Comparison of ENCODE assay signal across 27 cellular contexts in the genomic region with DNA sequence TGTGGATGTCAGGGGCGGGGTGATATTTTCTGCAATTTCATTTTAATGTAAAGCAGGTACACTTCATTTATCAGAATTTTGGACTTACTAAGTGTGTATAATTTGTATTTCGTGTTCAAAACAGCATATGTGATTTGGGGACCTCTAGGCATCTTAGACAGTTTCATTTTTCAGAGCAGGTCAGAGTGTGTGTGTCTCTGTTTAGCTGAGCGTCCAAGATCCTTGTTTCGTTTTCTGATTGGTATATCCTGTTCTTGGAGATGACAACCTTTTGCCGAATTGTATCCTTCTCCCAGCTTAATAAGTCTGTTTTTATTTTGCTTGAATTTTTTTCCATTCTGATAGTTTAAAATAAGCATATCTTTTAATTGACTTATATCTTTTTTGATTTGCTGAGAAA.
"Had no signal": no experiment of that assay in that cellular context is flagged by ENCODE, and none has a peak within 500 bp of the region (broad histone marks: within the 10 kb centered on the region; RNA-seq: fewer than 3 reads in every experiment).

No MANE protein-coding gene starts in this region.

- H3K36me3 Mint-ChIP-seq: activated naive CD4-positive, alpha-beta T cell treated with anti-CD3 and anti-CD28 coated beads, Interleukin-2, amount 50 U/mL, for 24 hours; activated naive CD8-positive, alpha-beta T cell treated with anti-CD3 and anti-CD28 coated beads, Interleukin-2, amount 10 ng/mL, durations not matched to agents 7 days and 5 days had no signal

- H3K9me3 Mint-ChIP-seq: activated CD4-positive, alpha-beta T cell treated with anti-CD3 and anti-CD28 coated beads, Interleukin-2, amount 10 ng/mL, durations not matched to agents 24 days and 14 days; activated CD8-positive, alpha-beta T cell treated with anti-CD3 and anti-CD28 coated beads for 36 hours; activated naive CD4-positive, alpha-beta T cell treated with anti-CD3 and anti-CD28 coated beads, Interleukin-2, amount 50 U/mL, for 24 hours had no signal

- H3K27ac ChIP-seq: ascending aorta, cardiac muscle cell, SK-N-MC had no signal

- H3K27ac Mint-ChIP-seq: activated CD4-positive, alpha-beta T cell treated with anti-CD3 and anti-CD28 coated beads, Interleukin-2, amount 10 ng/mL, durations not matched to agents 24 days and 14 days; activated CD8-positive, alpha-beta T cell treated with anti-CD3 and anti-CD28 coated beads for 36 hours; activated naive CD4-positive, alpha-beta T cell treated with anti-CD3 and anti-CD28 coated beads, Interleukin-2, amount 50 U/mL, for 24 hours; activated naive CD8-positive, alpha-beta T cell treated with anti-CD3 and anti-CD28 coated beads, Interleukin-2, amount 10 ng/mL, durations not matched to agents 7 days and 5 days; activated T-cell treated with anti-CD3 and anti-CD28 coated beads, Interleukin-2, amount 50 U/mL, for 72 hours; activated T-helper 17 cell treated with anti-CD3 and anti-CD28 coated beads, Interleukin-2, amount 50 U/mL, for 72 hours had no signal

- H3K9me3 ChIP-seq: ascending aorta had no signal

- H3K36me3 ChIP-seq: ascending aorta, cardiac muscle cell had no signal

- FAIRE-seq: TTC549 had no signal

- H3K27me3 ChIP-seq: ascending aorta, cardiac muscle cell had no signal

- ATAC-seq: activated CD8-positive, alpha-beta T cell treated with anti-CD3 and anti-CD28 coated beads for 36 hours; activated T-cell treated with anti-CD3 and anti-CD28 coated beads, Interleukin-2, amount 50 U/mL, for 72 hours; activated T-helper 17 cell treated with anti-CD3 and anti-CD28 coated beads, Interleukin-2, amount 50 U/mL, for 72 hours had no signal

- H3K4me1 Mint-ChIP-seq: activated CD4-positive, alpha-beta T cell treated with anti-CD3 and anti-CD28 coated beads, Interleukin-2, amount 10 ng/mL, durations not matched to agents 24 days and 14 days; activated naive CD4-positive, alpha-beta T cell treated with anti-CD3 and anti-CD28 coated beads, Interleukin-2, amount 50 U/mL, for 24 hours; activated naive CD8-positive, alpha-beta T cell treated with anti-CD3 and anti-CD28 coated beads, Interleukin-2, amount 10 ng/mL, durations not matched to agents 7 days and 5 days; activated T-helper 17 cell treated with anti-CD3 and anti-CD28 coated beads, Interleukin-2, amount 50 U/mL, for 72 hours; central memory CD8-positive, alpha-beta T cell had no signal

- H3K27me3 Mint-ChIP-seq: activated CD4-positive, alpha-beta T cell treated with anti-CD3 and anti-CD28 coated beads, Interleukin-2, amount 10 ng/mL, durations not matched to agents 24 days and 14 days; activated CD8-positive, alpha-beta T cell treated with anti-CD3 and anti-CD28 coated beads for 36 hours; activated naive CD4-positive, alpha-beta T cell treated with anti-CD3 and anti-CD28 coated beads, Interleukin-2, amount 50 U/mL, for 24 hours; activated naive CD8-positive, alpha-beta T cell treated with anti-CD3 and anti-CD28 coated beads, Interleukin-2, amount 10 ng/mL, durations not matched to agents 7 days and 5 days; activated T-helper 17 cell treated with anti-CD3 and anti-CD28 coated beads, Interleukin-2, amount 50 U/mL, for 72 hours; central memory CD8-positive, alpha-beta T cell had no signal

- H3K4me3 ChIP-seq: ascending aorta, cardiac muscle cell, SK-N-MC had no signal

- H3K4me3 Mint-ChIP-seq: activated CD4-positive, alpha-beta T cell treated with anti-CD3 and anti-CD28 coated beads, Interleukin-2, amount 10 ng/mL, durations not matched to agents 24 days and 14 days; activated CD8-positive, alpha-beta T cell treated with anti-CD3 and anti-CD28 coated beads for 36 hours; activated naive CD4-positive, alpha-beta T cell treated with anti-CD3 and anti-CD28 coated beads, Interleukin-2, amount 50 U/mL, for 24 hours; activated naive CD8-positive, alpha-beta T cell treated with anti-CD3 and anti-CD28 coated beads, Interleukin-2, amount 10 ng/mL, durations not matched to agents 7 days and 5 days; activated T-cell treated with anti-CD3 and anti-CD28 coated beads, Interleukin-2, amount 50 U/mL, for 72 hours; activated T-helper 17 cell treated with anti-CD3 and anti-CD28 coated beads, Interleukin-2, amount 50 U/mL, for 72 hours; central memory CD8-positive, alpha-beta T cell had no signal

- H3K4me1 ChIP-seq: ascending aorta had no signal

- DNase-seq: activated CD4-positive, alpha-beta T cell treated with anti-CD3 and anti-CD28 coated beads, Interleukin-2, amount 10 ng/mL, durations not matched to agents 24 days and 14 days; activated CD4-positive, alpha-beta T cell treated with anti-CD3 and anti-CD28 coated beads, Interleukin-2, amount 50 U/mL, for 4 hours; activated CD8-positive, alpha-beta T cell treated with anti-CD3 and anti-CD28 coated beads for 36 hours; activated effector memory CD4-positive, alpha-beta T cell treated with anti-CD3 and anti-CD28 coated beads, Interleukin-2, amount 50 U/mL, for 16 hours; activated naive CD4-positive, alpha-beta T cell; activated naive CD8-positive, alpha-beta T cell treated with anti-CD3 and anti-CD28 coated beads, Interleukin-2, amount 10 ng/mL, durations not matched to agents 7 days and 5 days; activated T-cell treated with anti-CD3 and anti-CD28 coated beads, Interleukin-2, amount 50 U/mL, for 1 hour; activated T-cell treated with anti-CD3 and anti-CD28 coated beads, Interleukin-2, amount 50 U/mL, for 72 hours; amygdala; Karpas-422; KBM-7; NCI-H1048; NCI-H1105 treated with DMSO at 0.1 percent for 48 hours; NCI-H1436; NCI-H1930; NCI-H2081 treated with DMSO at 0.1 percent for 48 hours; NCI-H226; NCI-H82; Right ventricle myocardium superior; T1000 had no signal
